In genomic region chr1:161389158-161389557, GRCh38 we compare ENCODE assay signal across 8 cellular contexts. TPM values are rescaled to one million over a fixed set of nuclear protein-coding genes. Genes with fewer than 3 reads are reported as not detected.
DNase-seq lines count a peak whose midpoint lies in the region; ATAC-seq and TF ChIP-seq lines count a peak whose summit lies in the region.
"Not testable (repeated sequence)": the region's sequence is repeated elsewhere in the genome, so short reads cannot be mapped to it uniquely, and the experiment has no call there.

No MANE protein-coding gene starts in this region.

- intact Hi-C loops in A673 (cut with micrococcal nuclease; ENCODE audit: unreplicated experiment); spleen (cut with DNase I; ENCODE audit: low total_unique reads): not testable (repeated sequence)

- not testable (repeated sequence) for H3K79me2 ChIP-seq in H9 (ENCODE audit: insufficient read depth, low read length); hepatocyte

- H3K9me2 ChIP-seq in hepatocyte (replicated peaks; ENCODE audit: insufficient read depth) = not testable (repeated sequence)

- H3K4me1 ChIP-seq in A673 (ENCODE audit: insufficient read depth, low read length, poor library complexity, severe bottlenecking); H9 (ENCODE audit: insufficient read depth, low read length); SJCRH30; ectodermal cell (ENCODE audit: control insufficient read depth, insufficient read depth, low read length); hepatocyte (ENCODE audit: insufficient read depth): not testable (repeated sequence)
- peaks cover 13 to 37% (median 25%) of the 10 kb centered on the region in 6 donors for H3K4me1 ChIP-seq in spleen

- not testable (repeated sequence) for DNase-seq in A673 (ENCODE audit: low spot score); H9; SJCRH30; activated naive CD4-positive, alpha-beta T cell treated with anti-CD3 and anti-CD28 coated beads, Interleukin-2, amount 50 U/mL, for 72 hours (ENCODE audit: low spot score in 2 of 2); hepatocyte (ENCODE audit: low spot score); naive thymus-derived CD8-positive, alpha-beta T cell
- DNase-seq in spleen = peak; percentile 82

- POLR2A ChIA-PET in A673 (lab: Charles Lee; ENCODE audit: low non-redundant PET) = interaction anchor here (0.7 kb wide), 1 partner anchor 272 kb away, joined by 16 read pairs; the partner anchor contains the start of genes NIT1 and PFDN2
- POLR2A ChIA-PET in naive thymus-derived CD8-positive, alpha-beta T cell (lab: Charles Lee) = interaction anchor here (0.6 to 3.1 kb wide), 8 partner anchors 11 to 350 kb away, joined by 3 to 13 read pairs (median 4); partner anchors contain the start of genes NDUFS2, PPOX, UFC1 and USF1

- not testable (repeated sequence) for H3K9ac ChIP-seq in H9 (ENCODE audit: extremely low read depth, insufficient read length, low read length)

- not testable (repeated sequence) for H4K5ac ChIP-seq in H9 (ENCODE audit: insufficient read length, low read depth, low read length)

- TF ChIP-seq POLR2A in spleen (IDR thresholded peaks at IDR 0.05) = not testable (repeated sequence)

- not testable (repeated sequence) for H3K27me3 ChIP-seq in A673 (replicated peaks; ENCODE audit: insufficient read depth, low read depth, low read length, poor library complexity); H9 (ENCODE audit: insufficient read depth, low read length); SJCRH30; ectodermal cell (ENCODE audit: control insufficient read depth, insufficient read depth, low read length, poor library complexity, severe bottlenecking); hepatocyte; spleen (replicated peaks in 1 of 7)

- not testable (repeated sequence) for H3K9me3 ChIP-seq in A673 (ENCODE audit: low read depth, low read length, poor library complexity, severe bottlenecking); H9 (ENCODE audit: control insufficient read depth, low read depth, low read length); SJCRH30 (replicated peaks); ectodermal cell (ENCODE audit: control insufficient read depth, low read length); hepatocyte (ENCODE audit: low read depth); spleen

- not testable (repeated sequence) for BruUV-seq in A673 (replicated peaks; lab: Mats Ljungman, UMichigan)

- not testable (repeated sequence) for H3T11ph ChIP-seq in H9 (ENCODE audit: low read length)

- TF ChIP-seq CTCF in A673 (conservative IDR thresholded peaks at IDR 0.05; ENCODE audit: low read depth, low read length); H9 (conservative IDR thresholded peaks at IDR 0.05); hepatocyte (IDR thresholded peaks at IDR 0.05; ENCODE audit: poor library complexity); spleen (IDR thresholded peaks at IDR 0.05 in 8 of 11, conservative IDR thresholded peaks at IDR 0.05 in 3 of 11): not testable (repeated sequence)

- H3K23me2 ChIP-seq in H9 (ENCODE audit: insufficient read length, low read depth, low read length, poor library complexity, severe bottlenecking) = not testable (repeated sequence)

- CTCF ChIA-PET in A673 (lab: Charles Lee) = interaction anchor here (0.6 kb wide), 1 partner anchor 45 kb away, joined by 6 read pairs; no protein-coding TSS in a partner anchor

- not testable (repeated sequence) for H2BK12ac ChIP-seq in H9 (ENCODE audit: insufficient read length, low read depth, low read length)

- H2BK20ac ChIP-seq in H9 (ENCODE audit: low read depth, low read length, poor library complexity, severe bottlenecking) = not testable (repeated sequence)

- not testable (repeated sequence) for H2BK5ac ChIP-seq in H9 (ENCODE audit: insufficient read length, low read length)

- H2AFZ ChIP-seq in H9 (ENCODE audit: low read length) = not testable (repeated sequence)
- peak overlapping the region; percentile 50 for H2AFZ ChIP-seq in hepatocyte

- not testable (repeated sequence) for H3K36me3 ChIP-seq in A673 (ENCODE audit: insufficient read depth, low read length, poor library complexity, severe bottlenecking); SJCRH30; ectodermal cell (ENCODE audit: control insufficient read depth, insufficient read depth, low read length); hepatocyte (replicated peaks; ENCODE audit: insufficient read depth, low read depth); spleen

- H3K4me3 Mint-ChIP-seq in H9 = peak overlapping the region; percentile 92 to 97
- peak overlapping the region; percentile 85 to 96 (median 92) for H3K4me3 Mint-ChIP-seq in naive thymus-derived CD8-positive, alpha-beta T cell

- not testable (repeated sequence) for H3K14ac ChIP-seq in H9 (ENCODE audit: insufficient read depth, low read length)

- H3K56ac ChIP-seq in H9 (ENCODE audit: insufficient read length, low read depth, low read length) = not testable (repeated sequence)

- not testable (repeated sequence) for H2BK120ac ChIP-seq in H9 (ENCODE audit: low read depth, low read length, poor library complexity, severe bottlenecking)

- H3K18ac ChIP-seq in H9 (ENCODE audit: insufficient read length, low read depth, low read length) = not testable (repeated sequence)

- H2AK5ac ChIP-seq in H9 (ENCODE audit: insufficient read length, low read length) = not testable (repeated sequence)

- H3K36me3 Mint-ChIP-seq in H9 (ENCODE audit: insufficient read depth in 1 of 3, low read depth in 3 of 3); naive thymus-derived CD8-positive, alpha-beta T cell: not testable (repeated sequence)
- H3K36me3 Mint-ChIP-seq in activated naive CD4-positive, alpha-beta T cell treated with anti-CD3 and anti-CD28 coated beads, Interleukin-2, amount 50 U/mL, for 72 hours = peaks cover 0 to 26% of the 10 kb centered on the region in 2 donors

- H3K27ac Mint-ChIP-seq in H9 = peak overlapping the region in 2 of 3 experiments; percentile 69 to 97; a peak in 3 of 7 replicates
- peak overlapping the region; percentile 97 for H3K27ac Mint-ChIP-seq in activated naive CD4-positive, alpha-beta T cell treated with anti-CD3 and anti-CD28 coated beads, Interleukin-2, amount 50 U/mL, for 72 hours
- H3K27ac Mint-ChIP-seq in naive thymus-derived CD8-positive, alpha-beta T cell = peak overlapping the region; percentile 91 to 98 (median 97)

- H3K9me3 Mint-ChIP-seq in H9; activated naive CD4-positive, alpha-beta T cell treated with anti-CD3 and anti-CD28 coated beads, Interleukin-2, amount 50 U/mL, for 72 hours; naive thymus-derived CD8-positive, alpha-beta T cell: not testable (repeated sequence)

- WGBS in H9 (ENCODE audit: extremely low coverage, insufficient read length, low lambda C conversion rate) = no CpG with 5 or more reads among the region's 16 CpGs
- 80 to 84% methylated on average over 15 to 16 of the region's 16 CpGs for WGBS in ectodermal cell, 2 experiments
- 84% methylated on average over 16 of the region's 16 CpGs for WGBS in hepatocyte (ENCODE audit: low lambda C conversion rate, missing lambda C conversion rate)
- 81 to 86% (median 83%) methylated on average over 16 of the region's 16 CpGs for WGBS in spleen, 5 donors

- H3K27ac ChIP-seq in A673 (ENCODE audit: low read depth, low read length, poor library complexity, severe bottlenecking) (peak overlapping the region; percentile 82), SJCRH30 (peak overlapping the region; percentile 68), hepatocyte (peak overlapping the region; percentile 83), spleen (peak overlapping the region; percentile 83 to 96 (median 94))
- H3K27ac ChIP-seq in H9 (ENCODE audit: insufficient read length, low read depth, low read length); ectodermal cell (ENCODE audit: insufficient read depth, low read depth, low read length, poor library complexity, severe bottlenecking): not testable (repeated sequence)

- H3K27me3 Mint-ChIP-seq in H9 (ENCODE audit: low read depth); naive thymus-derived CD8-positive, alpha-beta T cell: not testable (repeated sequence)

- not testable (repeated sequence) for ATAC-seq in activated naive CD4-positive, alpha-beta T cell treated with anti-CD3 and anti-CD28 coated beads, Interleukin-2, amount 50 U/mL, for 72 hours; naive thymus-derived CD8-positive, alpha-beta T cell

- H4K91ac ChIP-seq in H9 (ENCODE audit: insufficient read length, low read depth, low read length) = not testable (repeated sequence)

- H3K4ac ChIP-seq in H9 (ENCODE audit: low read depth, low read length) = not testable (repeated sequence)

- H4K20me1 ChIP-seq in H9 (ENCODE audit: control insufficient read depth, insufficient read depth, insufficient read length); hepatocyte (ENCODE audit: insufficient read depth, poor library complexity, severe bottlenecking): not testable (repeated sequence)

- H3K79me1 ChIP-seq in H9 (ENCODE audit: insufficient read depth, low read depth, low read length, poor library complexity, severe bottlenecking) = not testable (repeated sequence)

- H3K23ac ChIP-seq in H9 (ENCODE audit: insufficient read length, low read depth, low read length) = not testable (repeated sequence)

- H3K4me2 ChIP-seq in H9 (ENCODE audit: insufficient read depth, insufficient read length, low read length) (peak overlapping the region; percentile 84), hepatocyte (peak overlapping the region; percentile 76)

- not testable (repeated sequence) for H2BK15ac ChIP-seq in H9 (ENCODE audit: low read depth, low read length)

- not testable (repeated sequence) for H4K8ac ChIP-seq in H9 (replicated peaks; ENCODE audit: insufficient read length, low read depth, low read length)

- peaks cover 9 to 16% of the 10 kb centered on the region in 2 experiments for H3K4me1 Mint-ChIP-seq in H9
- peaks cover 5 to 32% (median 23%) of the 10 kb centered on the region in 4 donors for H3K4me1 Mint-ChIP-seq in naive thymus-derived CD8-positive, alpha-beta T cell

- H3K4me3 ChIP-seq in A673 (ENCODE audit: low read depth, low read length, poor library complexity, severe bottlenecking) = peak overlapping the region; percentile 53
- H3K4me3 ChIP-seq in SJCRH30 = peak overlapping the region; percentile 67
- peak overlapping the region; percentile 38 for H3K4me3 ChIP-seq in ectodermal cell (ENCODE audit: insufficient read depth, low read depth, low read length)
- H3K4me3 ChIP-seq in hepatocyte = peak overlapping the region; percentile 18
- H3K4me3 ChIP-seq in spleen = peak overlapping the region in 7 of 8 donors; percentile 10 to 79 (median 51)

RNA-seq across cellular contexts. Expression of gene CFAP126, which starts 21.5 kb away (rescaled TPM):
- total RNA-seq in A673 (2021) (not detected in 2 replicates), H9 (2021) (not detected in 2 replicates), hepatocyte (not detected in 2 replicates), spleen (not detected)
- total RNA-seq in SJCRH30 (2014; rRNA removed; shearing (Covaris generic)) = not detected in 2 replicates
- total RNA-seq in activated naive CD4-positive, alpha-beta T cell treated with anti-CD3 and anti-CD28 coated beads, Interleukin-2, amount 50 U/mL, for 72 hours = not detected
- not detected for polyA plus RNA-seq in ectodermal cell (2013, experiment 1 of 4)
- not detected for polyA plus RNA-seq in ectodermal cell (2013, experiment 2 of 4)
- polyA plus RNA-seq in ectodermal cell (2013, experiment 3 of 4) = not detected
- 0.32 TPM for polyA plus RNA-seq in ectodermal cell (2013, experiment 4 of 4)
- polyA plus RNA-seq in hepatocyte (not detected in 2 replicates), spleen (not detected)
- not detected for total RNA-seq in naive thymus-derived CD8-positive, alpha-beta T cell
- polyA plus RNA-seq in naive thymus-derived CD8-positive, alpha-beta T cell = not detected
